ENCODE assay signal across 17 cellular contexts in the genomic region with DNA sequence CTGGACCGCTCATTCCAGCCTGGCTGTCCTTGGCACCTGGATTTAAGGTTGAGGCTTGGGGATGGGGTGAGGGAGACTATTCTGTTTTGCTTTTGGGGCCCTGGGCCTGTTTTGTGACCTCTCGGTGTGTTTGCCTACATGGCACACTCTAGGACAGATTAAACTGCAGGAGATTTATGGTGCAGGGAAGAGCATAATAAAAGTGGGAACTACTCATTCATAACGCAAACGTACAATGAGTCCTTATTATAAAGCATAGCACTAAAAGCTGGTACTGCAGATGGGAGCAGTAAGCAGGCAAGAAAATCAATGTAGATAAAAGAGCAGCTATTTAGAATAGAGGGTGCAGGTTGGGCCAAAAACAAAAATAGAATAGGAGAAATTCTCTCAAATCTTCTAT.
"Had no signal": no experiment of that assay in that cellular context is flagged by ENCODE, and none has a peak within 500 bp of the region (broad histone marks: within the 10 kb centered on the region; RNA-seq: fewer than 3 reads in every experiment).

No MANE protein-coding gene starts in this region.

- DNase-seq: hippocampal formation; kidney glomerular epithelial cell; left cardiac atrium; left ventricle myocardium inferior; naive thymus-derived CD4-positive, alpha-beta T cell; ovary; right lobe of liver; stimulated activated CD4-positive, alpha-beta T cell treated with anti-CD3 and anti-CD28 coated beads, Interleukin-1b, Interleukin-23, amount 100 ng/mL, for 48 hours; stimulated activated CD4-positive, alpha-beta T cell treated with anti-CD3 and anti-CD28 coated beads, Interleukin-2, amount 100 ng/mL, for 48 hours; stimulated activated CD4-positive, alpha-beta T cell treated with anti-CD3 and anti-CD28 coated beads, Interleukin-4, amount 100 ng/mL, for 4 hours; stimulated activated CD8-positive, alpha-beta memory T cell treated with anti-CD3 and anti-CD28 coated beads, Interleukin-4, amount 100 ng/mL, for 48 hours; stimulated activated naive CD4-positive, alpha-beta T cell treated with Interleukin-2 at 50 U/mL for 16 hours; stimulated activated naive CD8-positive, alpha-beta T cell treated with anti-CD3 and anti-CD28 coated beads, Interleukin-15, amount 100 ng/mL, for 72 hours; substantia nigra; uterus had no signal

- ATAC-seq: left cardiac atrium; naive thymus-derived CD4-positive, alpha-beta T cell; natural killer cell treated with Interleukin-12 subunit alpha and Interleukin-12 subunit beta and Interleukin-15 and Interleukin-18, amount 100 ng/mL, for 72 hours; right lobe of liver; stimulated activated memory B cell treated with anti-CD40 and anti-IgM and Interleukin-4, amounts not matched to agents 10 μg/mL and 1 μg/mL and 100 μg/mL, for 72 hours; stimulated activated naive CD8-positive, alpha-beta T cell treated with anti-CD3 and anti-CD28 coated beads, Interleukin-15, amount 100 ng/mL, for 72 hours had no signal
